21 cellular contexts compared by ENCODE assay signal in the genomic region with DNA sequence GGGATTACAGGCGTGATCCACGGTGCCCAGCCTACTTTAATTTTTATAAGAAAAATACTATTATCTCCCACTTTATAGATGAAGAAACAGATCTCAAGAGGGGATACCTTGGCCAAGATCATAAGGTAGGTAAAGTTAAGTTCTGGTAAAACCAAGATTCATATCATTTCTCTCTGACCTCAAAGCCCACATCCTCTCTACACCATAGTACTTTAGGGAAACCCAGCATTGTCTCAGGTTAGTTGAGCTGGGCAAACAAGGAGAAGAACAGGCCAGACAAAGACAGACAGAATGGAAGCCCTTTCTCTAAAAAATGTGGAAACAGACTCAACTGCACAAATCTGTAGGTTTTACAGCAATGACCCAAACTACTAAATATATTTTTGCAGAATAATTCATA.
DNase-seq lines count a peak whose midpoint lies in the region; ATAC-seq and TF ChIP-seq lines count a peak whose summit lies in the region.
"Had no signal": no experiment of that assay in that cellular context is flagged by ENCODE, and none has a peak within 500 bp of the region (broad histone marks: within the 10 kb centered on the region; RNA-seq: fewer than 3 reads in every experiment).

No MANE protein-coding gene starts in this region.

- peaks cover 96% of the 10 kb centered on the region for H3K36me3 Mint-ChIP-seq in CD4-positive, alpha-beta T cell (ENCODE audit: low read depth)
- H3K36me3 Mint-ChIP-seq in activated CD8-positive, alpha-beta T cell treated with anti-CD3 and anti-CD28 coated beads for 36 hours (ENCODE audit: low read depth), result peaks cover 52% of the 10 kb centered on the region

- no peak overlapping the region for H2AFZ ChIP-seq in hepatocyte
- H2AFZ ChIP-seq: parathyroid adenoma had no signal

- peak; percentile 77 for ATAC-seq in CD4-positive, alpha-beta T cell (ENCODE audit: poor library complexity)
- ATAC-seq in activated CD8-positive, alpha-beta T cell treated with anti-CD3 and anti-CD28 coated beads for 36 hours, result peak; percentile 79

- peaks cover 57% of the 10 kb centered on the region for H3K79me2 ChIP-seq in hepatocyte

- peak overlapping the region; percentile 18 for H3K27ac ChIP-seq in CD4-positive, alpha-beta T cell (ENCODE audit: low read depth, low read length)
- peak overlapping the region; percentile 52 for H3K27ac ChIP-seq in hepatocyte
- no peak overlapping the region for H3K27ac ChIP-seq in effector memory CD4-positive, alpha-beta T cell (ENCODE audit: insufficient read depth, low read length, poor library complexity, severe bottlenecking)
- H3K27ac ChIP-seq: epithelial cell of prostate, parathyroid adenoma, upper lobe of left lung had no signal

- peaks cover 93% of the 10 kb centered on the region for H3K4me1 Mint-ChIP-seq in CD4-positive, alpha-beta T cell (ENCODE audit: low read depth)
- H3K4me1 Mint-ChIP-seq in activated CD8-positive, alpha-beta T cell treated with anti-CD3 and anti-CD28 coated beads for 36 hours (ENCODE audit: low read depth), result peaks cover 85% of the 10 kb centered on the region

- H3K27me3 ChIP-seq in CD4-positive, alpha-beta T cell (ENCODE audit: control insufficient read depth, insufficient read depth, low read length), result no peaks in the 10 kb centered on the region
- H3K27me3 ChIP-seq in hepatocyte, result no peaks in the 10 kb centered on the region
- no peaks in the 10 kb centered on the region for H3K27me3 ChIP-seq in effector memory CD4-positive, alpha-beta T cell (replicated peaks; ENCODE audit: control insufficient read depth, insufficient read depth, low read length, poor library complexity, severe bottlenecking)
- H3K27me3 ChIP-seq: brain microvascular endothelial cell, stomach, upper lobe of left lung had no signal

- POLR2A ChIA-PET in CD4-positive, alpha-beta T cell (lab: Charles Lee), result interaction anchor here (1.0 to 1.4 kb wide), 11 partner anchors 10 to 350 kb away, joined by 3 to 6 read pairs (median 4); a partner anchor contains a TSS
- POLR2A ChIA-PET in activated CD8-positive, alpha-beta T cell treated with anti-CD3 and anti-CD28 coated beads for 36 hours (lab: Charles Lee), result interaction anchor here (0.6 to 1.1 kb wide), 4 partner anchors 11 to 343 kb away, joined by 3 to 5 read pairs (median 3); a partner anchor contains a TSS

- H3K9me2 ChIP-seq in hepatocyte (replicated peaks; ENCODE audit: insufficient read depth), result no peaks in the 10 kb centered on the region

- H3K4me2 ChIP-seq in hepatocyte, result peak overlapping the region; percentile 32

- no peaks in the 10 kb centered on the region for H3K36me3 ChIP-seq in hepatocyte (replicated peaks; ENCODE audit: insufficient read depth, low read depth)
- peaks cover 37% of the 10 kb centered on the region for H3K36me3 ChIP-seq in effector memory CD4-positive, alpha-beta T cell (ENCODE audit: control insufficient read depth, insufficient read depth, low read length)

- DNase-seq in CD4-positive, alpha-beta T cell, result no peak
- peak; percentile 23 for DNase-seq in GM12865 (ENCODE audit: low read depth)
- DNase-seq in activated CD8-positive, alpha-beta T cell treated with anti-CD3 and anti-CD28 coated beads for 36 hours, result no peak
- no peak for DNase-seq in hepatocyte (ENCODE audit: low spot score)
- no peak for DNase-seq in anterior cingulate cortex (lab: John Stamatoyannopoulos, UW)
- DNase-seq in NCI-H2029 treated with DMSO at 0.1 percent for 48 hours (lab: John Stamatoyannopoulos, UW), result no peak
- DNase-seq in stimulated activated CD4-positive, alpha-beta T cell treated with anti-CD3 and anti-CD28 coated beads, Interleukin-4, amount 100 ng/mL, for 1 hour, result no peak
- no peak for DNase-seq in effector memory CD4-positive, alpha-beta T cell
- DNase-seq: AML-193; brain microvascular endothelial cell; foreskin fibroblast; hippocampal formation; mammary epithelial cell; NCI-H1105; NCI-H526 treated with DMSO at 0.1 percent for 48 hours; stimulated activated CD4-positive, alpha-beta T cell treated with anti-CD3 and anti-CD28 coated beads, Interleukin-1b, Interleukin-23, amount 100 ng/mL, for 48 hours; stomach; upper lobe of left lung had no signal

- H3K27ac Mint-ChIP-seq in CD4-positive, alpha-beta T cell, result peak overlapping the region; percentile 45
- H3K27ac Mint-ChIP-seq in activated CD8-positive, alpha-beta T cell treated with anti-CD3 and anti-CD28 coated beads for 36 hours, result peak overlapping the region; percentile 44
- H3K27ac Mint-ChIP-seq: dendritic cell treated with granulocyte-macrophage colony-stimulating factor and Interleukin-4, amounts not matched to agents 40 ng/mL and 50 ng/mL, for 4 days had no signal

- H3K4me1 ChIP-seq in hepatocyte (ENCODE audit: insufficient read depth), result peaks cover 25% of the 10 kb centered on the region
- H3K4me1 ChIP-seq in effector memory CD4-positive, alpha-beta T cell (ENCODE audit: control insufficient read depth, insufficient read depth, low read length, poor library complexity, severe bottlenecking), result peaks cover 50% of the 10 kb centered on the region
- H3K4me1 ChIP-seq: parathyroid adenoma, upper lobe of left lung had no signal

- H3K4me3 ChIP-seq in GM12865 (ENCODE audit: low read depth, low read length) (no peak overlapping the region), hepatocyte (no peak overlapping the region)
- H3K4me3 ChIP-seq in effector memory CD4-positive, alpha-beta T cell (ENCODE audit: insufficient read depth, low read depth, low read length, poor library complexity, severe bottlenecking), result no peak overlapping the region
- H3K4me3 ChIP-seq: stomach, upper lobe of left lung had no signal

- WGBS in hepatocyte (ENCODE audit: low lambda C conversion rate, missing lambda C conversion rate), result 96% methylated on average over 2 of the region's 2 CpGs

- no peaks in the 10 kb centered on the region for H3K27me3 Mint-ChIP-seq in CD4-positive, alpha-beta T cell
- no peaks in the 10 kb centered on the region for H3K27me3 Mint-ChIP-seq in activated CD8-positive, alpha-beta T cell treated with anti-CD3 and anti-CD28 coated beads for 36 hours
- H3K27me3 Mint-ChIP-seq: dendritic cell treated with granulocyte-macrophage colony-stimulating factor and Interleukin-4, amounts not matched to agents 40 ng/mL and 50 ng/mL, for 4 days had no signal

- no peaks in the 10 kb centered on the region for H4K20me1 ChIP-seq in hepatocyte (ENCODE audit: insufficient read depth, poor library complexity, severe bottlenecking)

- CTCF ChIA-PET in CD4-positive, alpha-beta T cell (lab: Charles Lee), result interaction anchor here (1.1 to 5.5 kb wide), 3 partner anchors 15 to 36 kb away, joined by 3 to 18 read pairs (median 4); no protein-coding TSS in a partner anchor
- CTCF ChIA-PET in activated CD8-positive, alpha-beta T cell treated with anti-CD3 and anti-CD28 coated beads for 36 hours (lab: Charles Lee), result interaction anchor here (0.7 to 2.9 kb wide), 9 partner anchors 9 to 55 kb away, joined by 3 to 10 read pairs (median 3); no protein-coding TSS in a partner anchor

- intact Hi-C loops in CD4-positive, alpha-beta T cell (cut with DNase I, micrococcal nuclease), result no loop called here
- intact Hi-C loops in activated CD8-positive, alpha-beta T cell treated with anti-CD3 and anti-CD28 coated beads for 36 hours (cut with micrococcal nuclease), result no loop called here

- no peaks in the 10 kb centered on the region for H3K9me3 Mint-ChIP-seq in CD4-positive, alpha-beta T cell
- no peaks in the 10 kb centered on the region for H3K9me3 Mint-ChIP-seq in activated CD8-positive, alpha-beta T cell treated with anti-CD3 and anti-CD28 coated beads for 36 hours
- H3K9me3 Mint-ChIP-seq: dendritic cell treated with granulocyte-macrophage colony-stimulating factor and Interleukin-4, amounts not matched to agents 40 ng/mL and 50 ng/mL, for 4 days had no signal

- no peaks in the 10 kb centered on the region for H3K9me3 ChIP-seq in CD4-positive, alpha-beta T cell (ENCODE audit: control insufficient read depth, low read length)
- H3K9me3 ChIP-seq in hepatocyte (ENCODE audit: low read depth), result no peaks in the 10 kb centered on the region
- H3K9me3 ChIP-seq in effector memory CD4-positive, alpha-beta T cell (ENCODE audit: control insufficient read depth, low read length), result no peaks in the 10 kb centered on the region
- H3K9me3 ChIP-seq: stomach, upper lobe of left lung had no signal

- peak overlapping the region; percentile 43 for H3K4me3 Mint-ChIP-seq in CD4-positive, alpha-beta T cell
- no peak overlapping the region for H3K4me3 Mint-ChIP-seq in activated CD8-positive, alpha-beta T cell treated with anti-CD3 and anti-CD28 coated beads for 36 hours
- H3K4me3 Mint-ChIP-seq: dendritic cell treated with granulocyte-macrophage colony-stimulating factor and Interleukin-4, amounts not matched to agents 40 ng/mL and 50 ng/mL, for 4 days had no signal

- no peak for TF ChIP-seq CTCF in CD4-positive, alpha-beta T cell (IDR thresholded peaks at IDR 0.05)
- TF ChIP-seq CTCF in GM12865 (IDR thresholded peaks at IDR 0.05; ENCODE audit: insufficient read depth, low read depth, low read length, missing control alignments) (no peak), hepatocyte (IDR thresholded peaks at IDR 0.05; ENCODE audit: poor library complexity) (no peak)
- no peak for TF ChIP-seq CTCF in activated CD8-positive, alpha-beta T cell treated with anti-CD3 and anti-CD28 coated beads for 36 hours (IDR thresholded peaks at IDR 0.05)
